In genomic region chr11:46679252-46680163, GRCh38 we compare ENCODE assay signal across 26 cellular contexts. TPM values are rescaled to one million over a fixed set of nuclear protein-coding genes. Genes with fewer than 3 reads are reported as not detected.
"Had no signal": no experiment of that assay in that cellular context is flagged by ENCODE, and none has a peak within 500 bp of the region (broad histone marks: within the 10 kb centered on the region; RNA-seq: fewer than 3 reads in every experiment).

No MANE protein-coding gene starts in this region.

- H3K36me3 ChIP-seq: ovary had no signal

- ATAC-seq: activated T-cell treated with anti-CD3 and anti-CD28 coated beads, Interleukin-2, amount 50 U/mL, for 72 hours; gastrocnemius medialis; left colon; naive thymus-derived CD4-positive, alpha-beta T cell; right lobe of liver; stimulated activated naive B cell treated with anti-CD40 and anti-IgM and Interleukin-4, amounts not matched to agents 10 μg/mL and 1 μg/mL and 100 μg/mL, for 72 hours had no signal

- H3K4me3 ChIP-seq: adrenal gland, ascending aorta, colonic mucosa, esophagus squamous epithelium, gastrocnemius medialis, lung, ovary, right lobe of liver, skin epidermis, testis had no signal

- H3K27me3 Mint-ChIP-seq: activated CD4-positive, alpha-beta memory T cell treated with anti-CD3 and anti-CD28 coated beads for 36 hours; naive thymus-derived CD4-positive, alpha-beta T cell; stimulated activated naive B cell treated with anti-CD40 and anti-IgM and Interleukin-4, amounts not matched to agents 10 μg/mL and 1 μg/mL and 100 μg/mL, for 72 hours; type B pancreatic cell had no signal

- H3K27ac ChIP-seq: adrenal gland, colonic mucosa, esophagus squamous epithelium, ovary, right lobe of liver, testis had no signal

- FAIRE-seq: islet of Langerhans had no signal

- H3K27me3 ChIP-seq: adrenal gland, ascending aorta, colonic mucosa, esophagus squamous epithelium, gastrocnemius medialis, ovary, right lobe of liver, testis had no signal

- DNase-seq: activated CD4-positive, alpha-beta memory T cell treated with anti-CD3 and anti-CD28 coated beads for 36 hours; activated CD4-positive, alpha-beta T cell treated with anti-CD3 and anti-CD28 coated beads for 48 hours; activated effector memory CD4-positive, alpha-beta T cell treated with Interleukin-2 at 50 U/mL for 16 hours; activated naive CD4-positive, alpha-beta T cell treated with anti-CD3 and anti-CD28 coated beads, Interleukin-2, amount 50 U/mL, for 16 hours; activated T-cell treated with anti-CD3 and anti-CD28 coated beads, Interleukin-2, amount 50 U/mL, for 72 hours; central memory CD4-positive, alpha-beta T cell; colonic mucosa; endodermal cell; esophagus squamous epithelium; gastrocnemius medialis; hypothalamus; left colon; naive thymus-derived CD4-positive, alpha-beta T cell; stimulated activated CD4-positive, alpha-beta T cell treated with anti-CD3 and anti-CD28 coated beads, Interleukin-15, amount 100 ng/mL, for 24 hours; stimulated activated naive B cell treated with anti-CD40 and anti-IgM and Interleukin-4, amounts not matched to agents 10 μg/mL and 1 μg/mL and 100 μg/mL, for 72 hours; T-helper 2 cell; testis had no signal

- H3K27ac Mint-ChIP-seq: activated CD4-positive, alpha-beta memory T cell treated with anti-CD3 and anti-CD28 coated beads for 36 hours; activated T-cell treated with anti-CD3 and anti-CD28 coated beads, Interleukin-2, amount 50 U/mL, for 72 hours; endodermal cell; type B pancreatic cell had no signal

- H3K4me3 Mint-ChIP-seq: activated CD4-positive, alpha-beta memory T cell treated with anti-CD3 and anti-CD28 coated beads for 36 hours; activated T-cell treated with anti-CD3 and anti-CD28 coated beads, Interleukin-2, amount 50 U/mL, for 72 hours; endodermal cell; neural crest cell; stimulated activated naive B cell treated with anti-CD40 and anti-IgM and Interleukin-4, amounts not matched to agents 10 μg/mL and 1 μg/mL and 100 μg/mL, for 72 hours; type B pancreatic cell had no signal

- H3K9me3 ChIP-seq: adrenal gland, ascending aorta, colonic mucosa, esophagus squamous epithelium, gastrocnemius medialis, ovary, right lobe of liver, testis had no signal

- H3K9me3 Mint-ChIP-seq: activated CD4-positive, alpha-beta memory T cell treated with anti-CD3 and anti-CD28 coated beads for 36 hours; activated T-cell treated with anti-CD3 and anti-CD28 coated beads, Interleukin-2, amount 50 U/mL, for 72 hours; endodermal cell; naive thymus-derived CD4-positive, alpha-beta T cell; neural crest cell; stimulated activated naive B cell treated with anti-CD40 and anti-IgM and Interleukin-4, amounts not matched to agents 10 μg/mL and 1 μg/mL and 100 μg/mL, for 72 hours; type B pancreatic cell had no signal

RNA-seq across cellular contexts. Expression of gene F2, which starts 39.5 kb away (rescaled TPM):
- total RNA-seq: activated T-cell treated with anti-CD3 and anti-CD28 coated beads, Interleukin-2, amount 50 U/mL, for 72 hours; left colon; neural crest cell had no signal
- polyA plus RNA-seq: adrenal gland; naive thymus-derived CD4-positive, alpha-beta T cell had no signal
